ENCODE assay signal across 1 cellular context in the genomic region with DNA sequence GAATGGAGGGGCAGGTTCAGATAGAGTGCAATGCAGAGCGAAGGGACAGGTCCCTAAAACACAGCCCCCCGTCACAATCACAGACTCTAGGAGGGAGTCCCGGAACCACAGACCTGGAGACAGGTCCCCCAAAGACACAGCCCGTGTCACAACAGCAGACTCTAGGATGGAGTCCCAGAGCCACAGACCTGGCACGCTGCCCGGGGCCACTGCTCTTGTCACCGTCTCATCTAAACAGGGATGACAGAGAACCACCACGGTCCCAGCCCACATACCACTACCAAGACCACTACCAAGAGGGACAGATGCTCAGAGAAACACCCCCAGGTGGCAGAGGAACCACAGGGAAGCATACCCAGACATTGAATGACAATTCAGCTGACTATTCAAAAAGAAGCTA.
TF ChIP-seq lines count a peak whose summit lies in the region.

No MANE protein-coding gene starts in this region.

TF ChIP-seq in H1, 55 proteins besides CTCF, POLR2A, EP300 and RAD21:
- TF ChIP-seq FOSL1 (IDR thresholded peaks at IDR 0.05; ENCODE audit: insufficient read depth, low read depth, low read length) (no peak), EGR1 (IDR thresholded peaks at IDR 0.05; ENCODE audit: borderline replicate concordance, low read depth, low read length) (no peak), RXRA (IDR thresholded peaks at IDR 0.05; ENCODE audit: insufficient read depth, low read depth, low read length) (no peak), CBX8 (IDR thresholded peaks at IDR 0.05; ENCODE audit: borderline replicate concordance, low read depth, low read length) (no peak), TAF1 (IDR thresholded peaks at IDR 0.05; ENCODE audit: low read depth, low read length) (no peak), ZNF274 (IDR thresholded peaks at IDR 0.05; ENCODE audit: borderline replicate concordance, extremely low read depth, low read length) (no peak), EZH2 (IDR thresholded peaks at IDR 0.05; ENCODE audit: low read depth, low read length, severe bottlenecking) (no peak), SUZ12 (IDR thresholded peaks at IDR 0.05; ENCODE audit: low read length) (no peak), ASH2L (IDR thresholded peaks at IDR 0.05; ENCODE audit: low read length) (no peak), CTBP2 (IDR thresholded peaks at IDR 0.05; ENCODE audit: borderline replicate concordance, insufficient read depth, insufficient read length, low read length) (no peak), NANOG (IDR thresholded peaks at IDR 0.05; ENCODE audit: insufficient read depth, low read depth, low read length, poor library complexity, severe bottlenecking) (no peak), HDAC6 (IDR thresholded peaks at IDR 0.05; ENCODE audit: low read depth, low read length) (no peak)
- TF ChIP-seq, protein P1, sequence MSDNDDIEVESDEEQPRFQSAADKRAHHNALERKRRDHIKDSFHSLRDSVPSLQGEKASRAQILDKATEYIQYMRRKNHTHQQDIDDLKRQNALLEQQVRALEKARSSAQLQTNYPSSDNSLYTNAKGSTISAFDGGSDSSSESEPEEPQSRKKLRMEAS (IDR thresholded peaks at IDR 0.05), result no peak
